Comparison of ENCODE assay signal across 11 cellular contexts in the genomic region with DNA sequence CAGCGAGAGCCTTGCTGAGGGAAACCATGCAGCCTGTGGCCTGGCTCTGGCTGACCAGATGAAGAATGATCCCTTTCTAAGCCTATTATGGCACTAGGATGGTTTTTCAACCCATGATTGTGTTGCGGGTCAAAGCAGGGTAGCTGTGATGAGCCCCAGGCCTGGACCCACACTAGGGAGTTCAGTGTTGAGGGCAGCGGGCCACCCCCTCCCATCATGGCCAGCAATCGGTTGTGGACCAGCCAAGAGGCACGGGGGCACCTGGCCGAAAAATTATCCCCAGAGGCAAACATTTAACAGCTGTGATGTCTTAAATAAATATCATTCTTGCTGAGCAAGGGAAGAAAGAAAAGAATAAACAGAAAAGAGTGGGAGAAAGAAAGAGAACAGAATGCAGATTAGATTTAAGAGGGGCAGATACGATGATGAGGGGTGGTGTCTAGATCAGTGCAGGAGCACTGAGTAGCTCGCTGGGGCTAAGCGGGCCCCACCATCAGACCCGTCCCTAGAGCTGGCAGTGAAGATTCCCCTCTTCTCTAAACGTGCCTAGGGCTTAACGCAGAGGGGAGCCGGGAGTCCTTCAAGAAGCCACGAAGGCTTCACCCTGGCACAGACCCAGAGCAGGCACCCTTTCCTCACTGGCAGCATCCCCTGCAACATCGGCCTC.
DNase-seq lines count a peak whose midpoint lies in the region; ATAC-seq and TF ChIP-seq lines count a peak whose summit lies in the region.
"Had no signal": no experiment of that assay in that cellular context is flagged by ENCODE, and none has a peak within 500 bp of the region (broad histone marks: within the 10 kb centered on the region; RNA-seq: fewer than 3 reads in every experiment).

No MANE protein-coding gene starts in this region.

- H3K4me1 Mint-ChIP-seq in endothelial cell (ENCODE audit: unreplicated experiment), result no peaks in the 10 kb centered on the region

- TF ChIP-seq CTCF in heart left ventricle (IDR thresholded peaks at IDR 0.05), result no peak
- TF ChIP-seq CTCF in epithelial cell of esophagus (IDR thresholded peaks at IDR 0.05; ENCODE audit: insufficient read depth, low read depth, low read length, missing control alignments), result no peak
- no peak for TF ChIP-seq CTCF in omental fat pad (IDR thresholded peaks at IDR 0.05)
- no peak for TF ChIP-seq CTCF in uterus (IDR thresholded peaks at IDR 0.05)
- no peak for TF ChIP-seq CTCF in endothelial cell (IDR thresholded peaks at IDR 0.05; ENCODE audit: unreplicated experiment)

- peaks cover 4% of the 10 kb centered on the region for H3K36me3 Mint-ChIP-seq in endothelial cell (ENCODE audit: low read depth, unreplicated experiment)

- H3K4me3 ChIP-seq in heart left ventricle (peak overlapping the region in 7 of 12 donors; percentile 3 to 45 (median 28)), epithelial cell of esophagus (ENCODE audit: low read length) (peak overlapping the region; percentile 35), uterus (peak overlapping the region in 1 of 2 donors; percentile 19)

- H3K27me3 ChIP-seq in heart left ventricle (no peaks in the 10 kb centered on the region), uterus (no peaks in the 10 kb centered on the region)

- H3K27ac Mint-ChIP-seq in endothelial cell (ENCODE audit: unreplicated experiment), result no peak overlapping the region

- H3K9me3 ChIP-seq in heart left ventricle (peaks cover 0 to 19% (median 6%) of the 10 kb centered on the region in 12 donors), uterus (no peaks in the 10 kb centered on the region)

- H3K9me3 Mint-ChIP-seq in endothelial cell (ENCODE audit: unreplicated experiment), result no peaks in the 10 kb centered on the region

- H3K27ac ChIP-seq in heart left ventricle (peak overlapping the region in 5 of 12 donors; percentile 30 to 89 (median 57)), uterus (peak overlapping the region; percentile 77 to 87)
- H3K27ac ChIP-seq: HL-60 had no signal

- TF ChIP-seq POLR2A in heart left ventricle (IDR thresholded peaks at IDR 0.05), result no peak
- TF ChIP-seq POLR2A in uterus (IDR thresholded peaks at IDR 0.05), result no peak
- no peak for TF ChIP-seq POLR2A in GM18505 (IDR thresholded peaks at IDR 0.05; ENCODE audit: borderline replicate concordance, extremely low read depth, insufficient read depth, insufficient read length)

- 62 to 67% (median 65%) methylated on average over 15 of the region's 15 CpGs for WGBS in heart left ventricle, 4 donors

- intact Hi-C loops in heart left ventricle (cut with DNase I), result loop anchor here in 1 of 10 donors (5.0 kb wide), 1 partner anchor 143 kb away; no protein-coding TSS in a partner anchor
- intact Hi-C loops in Right ventricle myocardium superior (cut with DNase I), result loop anchor here (10.0 kb wide), 1 partner anchor 141 kb away; the partner anchor contains the start of gene KDM7A
- intact Hi-C loops in uterus (cut with DNase I; ENCODE audit: low total_unique reads), result no loop called here

- no peak overlapping the region for H3K4me3 Mint-ChIP-seq in endothelial cell (ENCODE audit: unreplicated experiment)

- DNase-seq in heart left ventricle (peak in 1 of 5 donors; percentile 33), Right ventricle myocardium superior (no peak), epithelial cell of esophagus (ENCODE audit: low read depth) (no peak), omental fat pad (ENCODE audit: low spot score) (no peak), uterus (no peak), NCI-H345 treated with DMSO at 0.1 percent for 48 hours (lab: John Stamatoyannopoulos, UW; ENCODE audit: unreplicated experiment) (no peak), endothelial cell (ENCODE audit: low spot score) (no peak)
- DNase-seq: AML-193, NCI-H1105 had no signal

- H3K36me3 ChIP-seq in heart left ventricle (no peaks in the 10 kb centered on the region), uterus (no peaks in the 10 kb centered on the region)

- peak in 2 of 4 donors; percentile 12 to 28 for ATAC-seq in heart left ventricle
- ATAC-seq in Right ventricle myocardium superior (ENCODE audit: poor library complexity), result no peak
- ATAC-seq in omental fat pad (ENCODE audit: low FRiP score), result peak; percentile 5
- no peak for ATAC-seq in GM18505 (IDR thresholded peaks at IDR 0.05; ENCODE audit: unreplicated experiment)

- H3K27me3 Mint-ChIP-seq in endothelial cell (ENCODE audit: unreplicated experiment), result peaks cover 4% of the 10 kb centered on the region

- H3K4me1 ChIP-seq in heart left ventricle, result peaks cover 0 to 54% (median 5%) of the 10 kb centered on the region in 12 donors
- no peaks in the 10 kb centered on the region for H3K4me1 ChIP-seq in uterus
